In the genomic region with DNA sequence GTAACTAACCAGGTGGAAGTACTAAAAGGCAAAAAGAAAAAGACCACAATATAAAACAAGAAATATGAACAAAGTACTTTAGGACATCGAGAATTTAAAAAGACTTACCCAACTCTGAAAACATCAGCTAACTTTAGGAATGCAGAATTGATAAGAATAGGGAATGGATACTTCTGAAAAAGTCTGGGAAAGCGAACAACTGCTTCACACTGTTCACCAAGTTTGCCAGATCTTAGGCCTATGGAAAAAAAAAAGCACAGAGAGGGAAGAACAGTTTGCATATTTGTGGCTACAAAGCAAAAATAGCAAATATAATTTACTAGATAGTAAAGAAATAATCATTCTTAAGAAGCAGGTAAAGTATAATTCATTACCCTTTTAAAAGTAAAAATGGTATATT, we compare ENCODE assay signal across 6 cellular contexts.
"Had no signal": no experiment of that assay in that cellular context is flagged by ENCODE, and none has a peak within 500 bp of the region (broad histone marks: within the 10 kb centered on the region; RNA-seq: fewer than 3 reads in every experiment).

No MANE protein-coding gene starts in this region.

- H3K27ac ChIP-seq: HL-60 had no signal

- H3K4me3 ChIP-seq: GM23338 had no signal

- H3K4me1 Mint-ChIP-seq: GM23338, H9 had no signal

- H3K4me3 Mint-ChIP-seq: GM23338, H9, IgD-negative memory B cell had no signal

- H3K27me3 Mint-ChIP-seq: IgD-negative memory B cell had no signal

- ATAC-seq: GM23338, HepG2 had no signal

- H3K4me2 ChIP-seq: GM23338 had no signal

- H2AFZ ChIP-seq: GM23338 had no signal

- DNase-seq: H9, HCEC 1CT had no signal

- H3K27ac Mint-ChIP-seq: GM23338 had no signal
